1 cellular context compared by ENCODE assay signal in genomic region chr1:30743584-30744059, GRCh38.
TF ChIP-seq lines count a peak whose summit lies in the region.

No MANE protein-coding gene starts in this region.

TF ChIP-seq in GM12878, 131 proteins besides CTCF, POLR2A, EP300 and RAD21 (continued from another document):
- TF ChIP-seq, protein P1, sequence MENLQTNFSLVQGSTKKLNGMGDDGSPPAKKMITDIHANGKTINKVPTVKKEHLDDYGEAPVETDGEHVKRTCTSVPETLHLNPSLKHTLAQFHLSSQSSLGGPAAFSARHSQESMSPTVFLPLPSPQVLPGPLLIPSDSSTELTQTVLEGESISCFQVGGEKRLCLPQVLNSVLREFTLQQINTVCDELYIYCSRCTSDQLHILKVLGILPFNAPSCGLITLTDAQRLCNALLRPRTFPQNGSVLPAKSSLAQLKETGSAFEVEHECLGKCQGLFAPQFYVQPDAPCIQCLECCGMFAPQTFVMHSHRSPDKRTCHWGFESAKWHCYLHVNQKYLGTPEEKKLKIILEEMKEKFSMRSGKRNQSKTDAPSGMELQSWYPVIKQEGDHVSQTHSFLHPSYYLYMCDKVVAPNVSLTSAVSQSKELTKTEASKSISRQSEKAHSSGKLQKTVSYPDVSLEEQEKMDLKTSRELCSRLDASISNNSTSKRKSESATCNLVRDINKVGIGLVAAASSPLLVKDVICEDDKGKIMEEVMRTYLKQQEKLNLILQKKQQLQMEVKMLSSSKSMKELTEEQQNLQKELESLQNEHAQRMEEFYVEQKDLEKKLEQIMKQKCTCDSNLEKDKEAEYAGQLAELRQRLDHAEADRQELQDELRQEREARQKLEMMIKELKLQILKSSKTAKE (IDR thresholded peaks at IDR 0.05; ENCODE audit: low read depth, poor library complexity, severe bottlenecking): peak; percentile 92
- TF ChIP-seq, protein P2, sequence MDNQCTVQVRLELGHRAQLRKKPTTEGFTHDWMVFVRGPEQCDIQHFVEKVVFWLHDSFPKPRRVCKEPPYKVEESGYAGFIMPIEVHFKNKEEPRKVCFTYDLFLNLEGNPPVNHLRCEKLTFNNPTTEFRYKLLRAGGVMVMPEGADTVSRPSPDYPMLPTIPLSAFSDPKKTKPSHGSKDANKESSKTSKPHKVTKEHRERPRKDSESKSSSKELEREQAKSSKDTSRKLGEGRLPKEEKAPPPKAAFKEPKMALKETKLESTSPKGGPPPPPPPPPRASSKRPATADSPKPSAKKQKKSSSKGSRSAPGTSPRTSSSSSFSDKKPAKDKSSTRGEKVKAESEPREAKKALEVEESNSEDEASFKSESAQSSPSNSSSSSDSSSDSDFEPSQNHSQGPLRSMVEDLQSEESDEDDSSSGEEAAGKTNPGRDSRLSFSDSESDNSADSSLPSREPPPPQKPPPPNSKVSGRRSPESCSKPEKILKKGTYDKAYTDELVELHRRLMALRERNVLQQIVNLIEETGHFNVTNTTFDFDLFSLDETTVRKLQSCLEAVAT (IDR thresholded peaks at IDR 0.05): peak; percentile 88
- TF ChIP-seq BCL3 (IDR thresholded peaks at IDR 0.05; ENCODE audit: borderline replicate concordance, insufficient read depth, low read depth, low read length, poor library complexity, severe bottlenecking): peak; percentile 15
- TF ChIP-seq MEF2A (IDR thresholded peaks at IDR 0.05; ENCODE audit: insufficient read depth, low read depth, low read length): peak; percentile 71
- TF ChIP-seq LARP7 (IDR thresholded peaks at IDR 0.05): no peak
- TF ChIP-seq MTA2 (IDR thresholded peaks at IDR 0.05; ENCODE audit: low read depth): no peak; the same call in 1 of the 2 replicates
- TF ChIP-seq PML (IDR thresholded peaks at IDR 0.05; ENCODE audit: low read length): no peak
- no peak for TF ChIP-seq RUNX3 (IDR thresholded peaks at IDR 0.05; ENCODE audit: low read length)
- TF ChIP-seq ATF7 (IDR thresholded peaks at IDR 0.05; ENCODE audit: low read depth): peak; percentile 81
- 0 out of 2 replicates have a peak, but pooled peaks have one; percentile 45 for TF ChIP-seq BCL11A (IDR thresholded peaks at IDR 0.05; ENCODE audit: low read depth, low read length)
- TF ChIP-seq NBN (IDR thresholded peaks at IDR 0.05): peak; percentile 73
- peak; percentile 23; the same call in 1 of the 2 replicates for TF ChIP-seq RELB (IDR thresholded peaks at IDR 0.05; ENCODE audit: low read depth)
- no peak for TF ChIP-seq KDM1A (IDR thresholded peaks at IDR 0.05; ENCODE audit: borderline replicate concordance)
- no peak for TF ChIP-seq PAX8 (IDR thresholded peaks at IDR 0.05)
- TF ChIP-seq CUX1 (IDR thresholded peaks at IDR 0.05; ENCODE audit: insufficient replicate concordance, low read depth, low read length): no peak
- no peak for TF ChIP-seq NFIC (IDR thresholded peaks at IDR 0.05; ENCODE audit: low read depth, low read length)
- TF ChIP-seq SMARCA5 (IDR thresholded peaks at IDR 0.05): peak; percentile 16
